Comparison of ENCODE assay signal across 1 cellular context in genomic region chr7:114639456-114639855, GRCh38.
TF ChIP-seq lines count a peak whose summit lies in the region.

No MANE protein-coding gene starts in this region.

TF ChIP-seq in GM12878, 131 proteins besides CTCF, POLR2A, EP300 and RAD21 (continued from another document):
- TF ChIP-seq, protein P1, sequence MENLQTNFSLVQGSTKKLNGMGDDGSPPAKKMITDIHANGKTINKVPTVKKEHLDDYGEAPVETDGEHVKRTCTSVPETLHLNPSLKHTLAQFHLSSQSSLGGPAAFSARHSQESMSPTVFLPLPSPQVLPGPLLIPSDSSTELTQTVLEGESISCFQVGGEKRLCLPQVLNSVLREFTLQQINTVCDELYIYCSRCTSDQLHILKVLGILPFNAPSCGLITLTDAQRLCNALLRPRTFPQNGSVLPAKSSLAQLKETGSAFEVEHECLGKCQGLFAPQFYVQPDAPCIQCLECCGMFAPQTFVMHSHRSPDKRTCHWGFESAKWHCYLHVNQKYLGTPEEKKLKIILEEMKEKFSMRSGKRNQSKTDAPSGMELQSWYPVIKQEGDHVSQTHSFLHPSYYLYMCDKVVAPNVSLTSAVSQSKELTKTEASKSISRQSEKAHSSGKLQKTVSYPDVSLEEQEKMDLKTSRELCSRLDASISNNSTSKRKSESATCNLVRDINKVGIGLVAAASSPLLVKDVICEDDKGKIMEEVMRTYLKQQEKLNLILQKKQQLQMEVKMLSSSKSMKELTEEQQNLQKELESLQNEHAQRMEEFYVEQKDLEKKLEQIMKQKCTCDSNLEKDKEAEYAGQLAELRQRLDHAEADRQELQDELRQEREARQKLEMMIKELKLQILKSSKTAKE (IDR thresholded peaks at IDR 0.05; ENCODE audit: low read depth, poor library complexity, severe bottlenecking): no peak
- no peak for TF ChIP-seq CUX1 (IDR thresholded peaks at IDR 0.05; ENCODE audit: insufficient replicate concordance, low read depth, low read length)
- no peak for TF ChIP-seq MYC (IDR thresholded peaks at IDR 0.05; ENCODE audit: insufficient read depth, insufficient read length, insufficient replicate concordance, low read length, severe bottlenecking)
- no peak for TF ChIP-seq CBFB (IDR thresholded peaks at IDR 0.05; ENCODE audit: low read depth)
- TF ChIP-seq NR2F1 (conservative IDR thresholded peaks at IDR 0.05): no peak
- no peak for TF ChIP-seq RUNX3 (IDR thresholded peaks at IDR 0.05; ENCODE audit: low read length)
- no peak for TF ChIP-seq BRCA1 (IDR thresholded peaks at IDR 0.05; ENCODE audit: low read depth, low read length)
- no peak for TF ChIP-seq LARP7 (IDR thresholded peaks at IDR 0.05)
- no peak for TF ChIP-seq CBX5 (IDR thresholded peaks at IDR 0.05; ENCODE audit: low read depth)
- no peak for TF ChIP-seq POU2F2 (IDR thresholded peaks at IDR 0.05; ENCODE audit: borderline replicate concordance, low read depth, low read length)
- TF ChIP-seq, protein P2, sequence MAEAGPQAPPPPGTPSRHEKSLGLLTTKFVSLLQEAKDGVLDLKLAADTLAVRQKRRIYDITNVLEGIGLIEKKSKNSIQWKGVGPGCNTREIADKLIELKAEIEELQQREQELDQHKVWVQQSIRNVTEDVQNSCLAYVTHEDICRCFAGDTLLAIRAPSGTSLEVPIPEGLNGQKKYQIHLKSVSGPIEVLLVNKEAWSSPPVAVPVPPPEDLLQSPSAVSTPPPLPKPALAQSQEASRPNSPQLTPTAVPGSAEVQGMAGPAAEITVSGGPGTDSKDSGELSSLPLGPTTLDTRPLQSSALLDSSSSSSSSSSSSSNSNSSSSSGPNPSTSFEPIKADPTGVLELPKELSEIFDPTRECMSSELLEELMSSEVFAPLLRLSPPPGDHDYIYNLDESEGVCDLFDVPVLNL (IDR thresholded peaks at IDR 0.05; ENCODE audit: low read depth, low read length): no peak
